10 cellular contexts compared by ENCODE assay signal in the genomic region with DNA sequence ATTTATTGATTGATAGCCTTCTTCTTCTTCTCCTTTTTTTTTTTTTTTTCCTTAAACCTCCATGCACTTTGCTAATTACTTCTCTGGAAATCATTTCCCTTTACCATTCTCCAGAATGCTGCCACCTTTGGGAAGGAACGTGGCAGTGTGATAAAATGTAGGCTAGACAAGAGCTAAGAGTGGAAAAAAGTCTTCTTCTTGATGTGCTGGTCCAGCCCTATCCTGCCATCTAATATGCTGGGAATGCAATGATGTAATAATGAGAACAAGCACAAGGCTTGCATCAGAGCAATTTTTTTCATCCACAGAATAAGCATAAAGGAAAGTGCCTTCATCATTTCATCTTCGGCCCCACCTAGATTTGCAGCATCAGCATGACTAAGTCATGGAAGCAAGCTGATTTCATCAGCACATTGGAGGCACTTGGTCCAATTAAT.
A peak's percentile ranks its signal among the peaks of the same experiment; 100 is the strongest.
DNase-seq lines count a peak whose midpoint lies in the region; ATAC-seq and TF ChIP-seq lines count a peak whose summit lies in the region.
"Had no signal": no experiment of that assay in that cellular context is flagged by ENCODE, and none has a peak within 500 bp of the region (broad histone marks: within the 10 kb centered on the region; RNA-seq: fewer than 3 reads in every experiment).

No MANE protein-coding gene starts in this region.

- H3K4me3 Mint-ChIP-seq in HFFc6 = no peak overlapping the region
- H3K4me3 Mint-ChIP-seq in CD4-positive, alpha-beta T cell = no peak overlapping the region

- no peak overlapping the region for H3K27ac ChIP-seq in A673 (ENCODE audit: low read depth, low read length, poor library complexity, severe bottlenecking)
- H3K27ac ChIP-seq in CD4-positive, alpha-beta T cell (ENCODE audit: low read depth, low read length) = no peak overlapping the region

- intact Hi-C loops in A673 (cut with micrococcal nuclease; ENCODE audit: unreplicated experiment) = loop anchor here (5.0 kb wide), 1 partner anchor 344 kb away; no protein-coding TSS in a partner anchor
- intact Hi-C loops in CD4-positive, alpha-beta T cell (cut with DNase I, micrococcal nuclease) = no loop called here

- no peaks in the 10 kb centered on the region for H3K36me3 Mint-ChIP-seq in HFFc6 (ENCODE audit: low read depth)
- H3K36me3 Mint-ChIP-seq in CD4-positive, alpha-beta T cell (ENCODE audit: low read depth) = no peaks in the 10 kb centered on the region

- ATAC-seq in GM18861 (IDR thresholded peaks at IDR 0.05; ENCODE audit: unreplicated experiment) (no peak), GM21529 (IDR thresholded peaks at IDR 0.05; ENCODE audit: unreplicated experiment) (no peak)
- ATAC-seq in CD4-positive, alpha-beta T cell (ENCODE audit: poor library complexity) = no peak

- CTCF ChIA-PET in A673 (lab: Charles Lee) = interaction anchor here (0.7 to 1.6 kb wide), 9 partner anchors 9 to 1025 kb away, joined by 3 to 6 read pairs (median 4); no protein-coding TSS in a partner anchor
- CTCF ChIA-PET in CD4-positive, alpha-beta T cell (lab: Charles Lee) = interaction anchor here (0.7 kb wide), 1 partner anchor 1050 kb away, joined by 4 read pairs; no protein-coding TSS in a partner anchor

- H3K27me3 ChIP-seq in A673 (replicated peaks; ENCODE audit: insufficient read depth, low read depth, low read length, poor library complexity) = no peaks in the 10 kb centered on the region
- no peaks in the 10 kb centered on the region for H3K27me3 ChIP-seq in CD4-positive, alpha-beta T cell (ENCODE audit: control insufficient read depth, insufficient read depth, low read length)

- no peaks in the 10 kb centered on the region for H3K9me3 ChIP-seq in A673 (ENCODE audit: low read depth, low read length, poor library complexity, severe bottlenecking)
- no peaks in the 10 kb centered on the region for H3K9me3 ChIP-seq in CD4-positive, alpha-beta T cell (ENCODE audit: control insufficient read depth, low read length)

- peaks cover 48% of the 10 kb centered on the region for H3K4me1 Mint-ChIP-seq in HFFc6 (ENCODE audit: low read depth)
- no peaks in the 10 kb centered on the region for H3K4me1 Mint-ChIP-seq in CD4-positive, alpha-beta T cell (ENCODE audit: low read depth)

- POLR2A ChIA-PET in A673 (lab: Charles Lee; ENCODE audit: low non-redundant PET) = no interaction called here
- POLR2A ChIA-PET in CD4-positive, alpha-beta T cell (lab: Charles Lee) = interaction anchor here (0.8 kb wide), 1 partner anchor 82 kb away, joined by 3 read pairs; no protein-coding TSS in a partner anchor

- peak overlapping the region; percentile 45; the same call in 1 of the 2 replicates for H3K27ac Mint-ChIP-seq in HFFc6
- no peak overlapping the region for H3K27ac Mint-ChIP-seq in CD4-positive, alpha-beta T cell

- BruUV-seq in A673 (replicated peaks; lab: Mats Ljungman, UMichigan) = no TSS peak

- no peaks in the 10 kb centered on the region for H3K9me3 Mint-ChIP-seq in HFFc6
- peaks cover 3% of the 10 kb centered on the region for H3K9me3 Mint-ChIP-seq in CD4-positive, alpha-beta T cell

- no peaks in the 10 kb centered on the region for H3K36me3 ChIP-seq in A673 (ENCODE audit: insufficient read depth, low read length, poor library complexity, severe bottlenecking)

- no peaks in the 10 kb centered on the region for H3K27me3 Mint-ChIP-seq in HFFc6 (ENCODE audit: insufficient read depth)
- no peaks in the 10 kb centered on the region for H3K27me3 Mint-ChIP-seq in CD4-positive, alpha-beta T cell

- TF ChIP-seq CTCF in A673 (conservative IDR thresholded peaks at IDR 0.05; ENCODE audit: low read depth, low read length) (peak; percentile 60), HFFc6 (IDR thresholded peaks at IDR 0.05) (peak; percentile 77)
- no peak for TF ChIP-seq CTCF in CD4-positive, alpha-beta T cell (IDR thresholded peaks at IDR 0.05)

- H3K4me3 ChIP-seq in A673 (ENCODE audit: low read depth, low read length, poor library complexity, severe bottlenecking) = no peak overlapping the region

- DNase-seq in A673 (ENCODE audit: low spot score) (peak; percentile 45), HFFc6 (peak; percentile 92), astrocyte of the hippocampus (ENCODE audit: low read depth, low spot score) (peak; percentile 53), kidney glomerular epithelial cell (lab: John Stamatoyannopoulos, UW) (peak; percentile 20), DMS114 treated with DMSO at 0.1 percent for 48 hours (lab: John Stamatoyannopoulos, UW; ENCODE audit: unreplicated experiment) (no peak)
- no peak for DNase-seq in CD4-positive, alpha-beta T cell
- DNase-seq: activated T-cell treated with anti-CD3 and anti-CD28 coated beads, Interleukin-2, amount 50 U/mL, for 48 hours; OCI-M1 had no signal

- H3K4me1 ChIP-seq in A673 (ENCODE audit: insufficient read depth, low read length, poor library complexity, severe bottlenecking) = peaks cover 24% of the 10 kb centered on the region

Comparison
In these comparisons a context has a peak if more than half of its experiments do, and no peak if none do; other contexts are left out.
1. DNase-seq: peak in A673 (single experiment), HFFc6 (single experiment), astrocyte of the hippocampus (single experiment) and kidney glomerular epithelial cell (single experiment); none in DMS114 treated with DMSO at 0.1 percent for 48 hours (single experiment) and CD4-positive, alpha-beta T cell (0 of 10).